In the genomic region with DNA sequence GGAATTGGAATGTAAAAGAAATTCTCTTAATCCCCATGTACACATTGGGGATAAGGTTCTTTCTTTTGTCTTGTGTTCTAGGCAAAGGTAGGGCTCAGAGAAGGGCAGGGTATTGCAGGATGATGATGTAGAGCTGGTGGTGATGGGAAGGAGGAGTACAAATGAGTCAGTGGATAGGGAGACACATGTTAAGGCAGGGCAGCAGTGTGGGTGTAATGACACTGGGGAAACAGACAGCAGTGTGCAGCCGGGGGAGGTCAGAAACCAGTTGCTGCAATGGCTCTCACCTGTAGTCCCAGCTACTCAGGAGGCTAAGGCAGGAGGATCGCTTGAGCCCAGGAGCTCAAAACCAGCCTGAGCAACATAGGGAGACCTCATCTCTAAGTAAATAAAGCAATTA, we compare ENCODE assay signal across 15 cellular contexts. TPM values are rescaled to one million over a fixed set of nuclear protein-coding genes. Genes with fewer than 3 reads are reported as not detected.
A peak's percentile ranks its signal among the peaks of the same experiment; 100 is the strongest.
DNase-seq lines count a peak whose midpoint lies in the region; ATAC-seq and TF ChIP-seq lines count a peak whose summit lies in the region.
"Had no signal": no experiment of that assay in that cellular context is flagged by ENCODE, and none has a peak within 500 bp of the region (broad histone marks: within the 10 kb centered on the region; RNA-seq: fewer than 3 reads in every experiment).

No MANE protein-coding gene starts in this region.

- H3K36me3 Mint-ChIP-seq in Caco-2 (ENCODE audit: insufficient read depth, unreplicated experiment): no peaks in the 10 kb centered on the region
- H3K36me3 Mint-ChIP-seq in neural progenitor cell: peaks cover 3% of the 10 kb centered on the region
- H3K36me3 Mint-ChIP-seq: WTC11 had no signal

- peak; percentile 72 for DNase-seq in activated effector memory CD4-positive, alpha-beta T cell treated with anti-CD3 and anti-CD28 coated beads, Interleukin-2, amount 50 U/mL, for 16 hours
- no peak for DNase-seq in activated effector memory CD4-positive, alpha-beta T cell treated with Interleukin-2 at 50 U/mL for 16 hours
- DNase-seq in activated CD4-positive, alpha-beta T cell treated with anti-CD3 and anti-CD28 coated beads, Interleukin-2, amount 50 U/mL, for 48 hours: peak; percentile 37 to 58
- DNase-seq in foreskin keratinocyte (peak in 1 of 2 donors; percentile 19), Caco-2 (no peak), neural progenitor cell (ENCODE audit: low spot score) (no peak)
- DNase-seq in stimulated activated naive CD8-positive, alpha-beta T cell treated with anti-CD3 and anti-CD28 coated beads, Interleukin-15, amount 100 ng/mL, for 72 hours: peak in 1 of 2 donors; percentile 17
- DNase-seq: activated naive CD8-positive, alpha-beta T cell treated with anti-CD3 and anti-CD28 coated beads, Interleukin-2, amount 10 ng/mL, durations not matched to agents 7 days and 5 days; MM.1S; pancreas; spleen; transverse colon had no signal

- no TSS peak for BruUV-seq in Caco-2 (replicated peaks; lab: Mats Ljungman, UMichigan)

- no peak for TF ChIP-seq CTCF in foreskin keratinocyte (conservative IDR thresholded peaks at IDR 0.05)
- no peak for TF ChIP-seq CTCF in Caco-2 (IDR thresholded peaks at IDR 0.05; ENCODE audit: insufficient read depth in 1 of 2, low read depth in 1 of 2, low read length in 1 of 2, severe bottlenecking in 1 of 2, unreplicated experiment in 1 of 2)
- no peak for TF ChIP-seq CTCF in neural progenitor cell (IDR thresholded peaks at IDR 0.05)

- H3K4me1 ChIP-seq in foreskin keratinocyte (no peaks in the 10 kb centered on the region), Caco-2 (0 out of 2 replicates have a peak, but pooled peaks cover 4% of the 10 kb centered on the region), neural progenitor cell (no peaks in the 10 kb centered on the region)
- H3K4me1 ChIP-seq: pancreas, transverse colon had no signal

- H3K9me3 Mint-ChIP-seq in stimulated activated naive CD8-positive, alpha-beta T cell treated with anti-CD3 and anti-CD28 coated beads, Interleukin-15, amount 100 ng/mL, for 72 hours: no peaks in the 10 kb centered on the region
- H3K9me3 Mint-ChIP-seq in Caco-2 (ENCODE audit: unreplicated experiment) (no peaks in the 10 kb centered on the region), neural progenitor cell (peaks cover 3% of the 10 kb centered on the region)

- intact Hi-C loops in Caco-2 (cut with micrococcal nuclease; ENCODE audit: unreplicated experiment): no loop called here

- H2AFZ ChIP-seq in neural progenitor cell (replicated peaks): no peak overlapping the region

- H3K4me2 ChIP-seq in neural progenitor cell: no peak overlapping the region

- ATAC-seq in foreskin keratinocyte (peak; percentile 55), HG03045 (IDR thresholded peaks at IDR 0.05; ENCODE audit: unreplicated experiment) (no peak)
- peak; percentile 80 for ATAC-seq in stimulated activated naive CD8-positive, alpha-beta T cell treated with anti-CD3 and anti-CD28 coated beads, Interleukin-15, amount 100 ng/mL, for 72 hours
- ATAC-seq: pancreas, WTC11 had no signal

- no peaks in the 10 kb centered on the region for H3K27me3 Mint-ChIP-seq in stimulated activated naive CD8-positive, alpha-beta T cell treated with anti-CD3 and anti-CD28 coated beads, Interleukin-15, amount 100 ng/mL, for 72 hours
- peaks cover 12% of the 10 kb centered on the region for H3K27me3 Mint-ChIP-seq in Caco-2 (ENCODE audit: insufficient read depth, unreplicated experiment)
- peaks cover 7% of the 10 kb centered on the region for H3K27me3 Mint-ChIP-seq in neural progenitor cell (ENCODE audit: insufficient read depth, low read depth)
- H3K27me3 Mint-ChIP-seq: activated naive CD8-positive, alpha-beta T cell treated with anti-CD3 and anti-CD28 coated beads, Interleukin-2, amount 10 ng/mL, durations not matched to agents 7 days and 5 days had no signal

- H3K4me1 Mint-ChIP-seq in stimulated activated naive CD8-positive, alpha-beta T cell treated with anti-CD3 and anti-CD28 coated beads, Interleukin-15, amount 100 ng/mL, for 72 hours: peaks cover 48% of the 10 kb centered on the region
- H3K4me1 Mint-ChIP-seq in Caco-2 (ENCODE audit: low read depth, unreplicated experiment) (peaks cover 8% of the 10 kb centered on the region), neural progenitor cell (no peaks in the 10 kb centered on the region)

- peak overlapping the region in 1 of 2 donors; percentile 9 for H3K27ac Mint-ChIP-seq in stimulated activated naive CD8-positive, alpha-beta T cell treated with anti-CD3 and anti-CD28 coated beads, Interleukin-15, amount 100 ng/mL, for 72 hours
- H3K27ac Mint-ChIP-seq in Caco-2 (ENCODE audit: unreplicated experiment): no peak overlapping the region
- no peak overlapping the region for H3K27ac Mint-ChIP-seq in neural progenitor cell
- H3K27ac Mint-ChIP-seq: activated naive CD8-positive, alpha-beta T cell treated with anti-CD3 and anti-CD28 coated beads, Interleukin-2, amount 10 ng/mL, durations not matched to agents 7 days and 5 days; WTC11 had no signal

- H3K27me3 ChIP-seq in foreskin keratinocyte (no peaks in the 10 kb centered on the region), Caco-2 (replicated peaks; ENCODE audit: control insufficient read depth, insufficient read depth, low read length) (no peaks in the 10 kb centered on the region), neural progenitor cell (no peaks in the 10 kb centered on the region)
- H3K27me3 ChIP-seq: pancreas, spleen, transverse colon had no signal

- CTCF ChIA-PET in Caco-2 (lab: Charles Lee): no interaction called here

- H3K9ac ChIP-seq in neural progenitor cell: no peak overlapping the region

- no peaks in the 10 kb centered on the region for H3K79me2 ChIP-seq in neural progenitor cell (ENCODE audit: low read depth)

- H4K20me1 ChIP-seq in neural progenitor cell (ENCODE audit: low read depth): no peaks in the 10 kb centered on the region

- H3K27ac ChIP-seq in foreskin keratinocyte (no peak overlapping the region), neural progenitor cell (no peak overlapping the region)
- H3K27ac ChIP-seq: pancreas, spleen, transverse colon had no signal

- H3K36me3 ChIP-seq in Caco-2 (ENCODE audit: control insufficient read depth, insufficient read depth, low read length) (no peaks in the 10 kb centered on the region), neural progenitor cell (no peaks in the 10 kb centered on the region)
- H3K36me3 ChIP-seq: pancreas, transverse colon had no signal

- H3K4me3 Mint-ChIP-seq in stimulated activated naive CD8-positive, alpha-beta T cell treated with anti-CD3 and anti-CD28 coated beads, Interleukin-15, amount 100 ng/mL, for 72 hours: no peak overlapping the region
- H3K4me3 Mint-ChIP-seq in Caco-2 (ENCODE audit: unreplicated experiment): no peak overlapping the region
- no peak overlapping the region for H3K4me3 Mint-ChIP-seq in neural progenitor cell
- H3K4me3 Mint-ChIP-seq: activated naive CD8-positive, alpha-beta T cell treated with anti-CD3 and anti-CD28 coated beads, Interleukin-2, amount 10 ng/mL, durations not matched to agents 7 days and 5 days; WTC11 had no signal

- H3K4me3 ChIP-seq in Caco-2 (ENCODE audit: low read depth, low read length) (no peak overlapping the region), neural progenitor cell (no peak overlapping the region)
- H3K4me3 ChIP-seq: pancreas, spleen, transverse colon had no signal

- POLR2A ChIA-PET in Caco-2 (lab: Charles Lee): no interaction called here

- no peaks in the 10 kb centered on the region for H3F3A ChIP-seq in neural progenitor cell (ENCODE audit: low read depth)

- H3K9me3 ChIP-seq in Caco-2 (no peaks in the 10 kb centered on the region), neural progenitor cell (ENCODE audit: low read depth) (no peaks in the 10 kb centered on the region)
- H3K9me3 ChIP-seq: pancreas, spleen, transverse colon had no signal

RNA-seq across cellular contexts. Expression of gene NLRP3, which starts 5.1 kb away (rescaled TPM):
- total RNA-seq in foreskin keratinocyte: 0.03 and 0.04 TPM in 2 replicates
- polyA plus RNA-seq in foreskin keratinocyte: 0.06 TPM in 2 replicates
- not detected in 2 replicates for total RNA-seq in Caco-2 (2022)
- 0.09 and 2.6 TPM in 2 replicates for total RNA-seq in neural progenitor cell (ENCODE audit: low replicate concordance)

RNA-seq across cellular contexts. Expression of gene OR2B11, which starts 36.8 kb away (rescaled TPM):
- total RNA-seq in foreskin keratinocyte: not detected in 2 replicates
- polyA plus RNA-seq in foreskin keratinocyte: not detected in 2 replicates
- not detected in 2 replicates for total RNA-seq in Caco-2 (2022)
- not detected in 2 replicates for total RNA-seq in neural progenitor cell (ENCODE audit: low replicate concordance)
- total RNA-seq: activated naive CD8-positive, alpha-beta T cell treated with anti-CD3 and anti-CD28 coated beads, Interleukin-2, amount 10 ng/mL, durations not matched to agents 7 days and 5 days; glomerular endothelial cell; pancreas; spleen; transverse colon; WTC11 had no signal
- polyA plus RNA-seq: pancreas, spleen had no signal

Comparison
In these comparisons a context has a peak if more than half of its experiments do, and no peak if none do; other contexts are left out.
1. DNase-seq: peak in activated effector memory CD4-positive, alpha-beta T cell treated with anti-CD3 and anti-CD28 coated beads, Interleukin-2, amount 50 U/mL, for 16 hours (single experiment) and activated CD4-positive, alpha-beta T cell treated with anti-CD3 and anti-CD28 coated beads, Interleukin-2, amount 50 U/mL, for 48 hours (2 of 2); none in activated effector memory CD4-positive, alpha-beta T cell treated with Interleukin-2 at 50 U/mL for 16 hours (single experiment), Caco-2 (0 of 2) and neural progenitor cell (single experiment).